25 cellular contexts compared by ENCODE assay signal in the genomic region with DNA sequence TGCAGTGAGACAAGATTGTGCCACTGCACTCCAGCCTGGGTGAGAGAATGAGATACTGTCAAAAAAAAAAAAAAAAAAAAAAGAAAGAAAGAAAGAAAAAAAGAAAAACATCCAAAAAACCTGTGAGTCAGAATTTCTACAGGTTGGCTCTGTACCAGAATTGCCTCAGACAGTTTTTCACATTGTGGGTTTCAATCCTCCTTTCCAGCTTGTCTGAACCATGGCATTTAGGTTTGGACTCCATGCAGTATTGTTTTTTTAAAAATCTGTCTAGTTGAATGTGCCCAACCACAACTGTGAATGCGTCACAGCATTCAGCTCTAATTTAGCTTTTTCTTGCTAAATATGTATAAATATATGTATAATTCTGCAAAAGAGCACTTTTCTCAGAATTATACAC. TPM values are rescaled to one million over a fixed set of nuclear protein-coding genes. Genes with fewer than 3 reads are reported as not detected.
DNase-seq lines count a peak whose midpoint lies in the region; ATAC-seq, FAIRE-seq and TF ChIP-seq lines count a peak whose summit lies in the region.
"Had no signal": no experiment of that assay in that cellular context is flagged by ENCODE, and none has a peak within 500 bp of the region (broad histone marks: within the 10 kb centered on the region; RNA-seq: fewer than 3 reads in every experiment).

No MANE protein-coding gene starts in this region.

- H3K36me3 Mint-ChIP-seq in Calu3 (ENCODE audit: insufficient read depth, unreplicated experiment) = no peaks in the 10 kb centered on the region
- no peaks in the 10 kb centered on the region for H3K36me3 Mint-ChIP-seq in activated T-cell treated with anti-CD3 and anti-CD28 coated beads, Interleukin-2, amount 50 U/mL, for 72 hours (ENCODE audit: insufficient read depth in 2 of 2)
- H3K36me3 Mint-ChIP-seq: CD14-positive monocyte; CD8-positive, alpha-beta memory T cell had no signal

- intact Hi-C loops in cardiac septum (cut with DNase I) = no loop called here
- intact Hi-C loops in Calu3 (cut with micrococcal nuclease; ENCODE audit: unreplicated experiment) = no loop called here

- H3K4me3 ChIP-seq in astrocyte of the cerebellum (ENCODE audit: low read depth, low read length) = no peak overlapping the region
- H3K4me3 ChIP-seq: MG63 had no signal

- no peaks in the 10 kb centered on the region for H3K9me3 Mint-ChIP-seq in Calu3 (ENCODE audit: low read depth, unreplicated experiment)
- H3K9me3 Mint-ChIP-seq in activated T-cell treated with anti-CD3 and anti-CD28 coated beads, Interleukin-2, amount 50 U/mL, for 72 hours = no peaks in the 10 kb centered on the region

- CTCF ChIA-PET in Calu3 (lab: Charles Lee) = interaction anchor here (0.7 kb wide), 1 partner anchor 13 kb away, joined by 5 read pairs; no protein-coding TSS in a partner anchor

- no peak overlapping the region for H3K27ac Mint-ChIP-seq in Calu3 (ENCODE audit: unreplicated experiment)
- H3K27ac Mint-ChIP-seq in activated T-cell treated with anti-CD3 and anti-CD28 coated beads, Interleukin-2, amount 50 U/mL, for 72 hours = no peak overlapping the region
- H3K27ac Mint-ChIP-seq: CD14-positive monocyte; CD8-positive, alpha-beta memory T cell; H9 had no signal

- H3K27me3 Mint-ChIP-seq in Calu3 (ENCODE audit: unreplicated experiment) = no peaks in the 10 kb centered on the region
- peaks cover 19% of the 10 kb centered on the region for H3K27me3 Mint-ChIP-seq in activated T-cell treated with anti-CD3 and anti-CD28 coated beads, Interleukin-2, amount 50 U/mL, for 72 hours (ENCODE audit: low read depth)

- ATAC-seq in HG03196 (IDR thresholded peaks at IDR 0.05; ENCODE audit: unreplicated experiment) = no peak
- no peak for ATAC-seq in activated T-cell treated with anti-CD3 and anti-CD28 coated beads, Interleukin-2, amount 50 U/mL, for 72 hours (replicated peaks in 1 of 2)

- in situ Hi-C loops in astrocyte of the cerebellum (cut with HindIII; ENCODE audit: low sequenced_read_pairs) = no loop called here

- peak; percentile 14 for FAIRE-seq in colon (lab: Jason Lieb, UNC)
- FAIRE-seq: A204.1, GM12892, GM19239 had no signal

- TF ChIP-seq CTCF in astrocyte of the cerebellum (IDR thresholded peaks at IDR 0.05; ENCODE audit: low read depth, low read length, missing control alignments) (no peak), Calu3 (IDR thresholded peaks at IDR 0.05; ENCODE audit: unreplicated experiment) (no peak)

- DNase-seq in EH (ENCODE audit: low read depth) = peak; percentile 42
- peak; percentile 65 for DNase-seq in astrocyte of the cerebellum (ENCODE audit: low read depth)
- DNase-seq in hepatic stellate cell (ENCODE audit: low spot score) = peak; percentile 18
- no peak for DNase-seq in cardiac septum (ENCODE audit: low spot score)
- no peak for DNase-seq in Calu3
- DNase-seq in activated T-cell treated with anti-CD3 and anti-CD28 coated beads, Interleukin-2, amount 50 U/mL, for 72 hours = no peak
- DNase-seq: BE2C; CD8-positive, alpha-beta memory T cell; DMS79 treated with DMSO at 0.1 percent for 48 hours; H9; KBM-7; MG63; NCI-H1105 treated with DMSO at 0.1 percent for 48 hours; NCI-H146; NCI-H1930; NCI-H446; NCI-H524 treated with DMSO at 0.1 percent for 48 hours; SHP77 treated with DMSO at 0.1 percent for 48 hours had no signal

- H3K4me1 Mint-ChIP-seq in Calu3 (ENCODE audit: low read depth, unreplicated experiment) = no peaks in the 10 kb centered on the region
- no peaks in the 10 kb centered on the region for H3K4me1 Mint-ChIP-seq in activated T-cell treated with anti-CD3 and anti-CD28 coated beads, Interleukin-2, amount 50 U/mL, for 72 hours (ENCODE audit: low read depth)
- H3K4me1 Mint-ChIP-seq: CD14-positive monocyte; CD8-positive, alpha-beta memory T cell had no signal

- no peak overlapping the region for H3K4me3 Mint-ChIP-seq in Calu3 (ENCODE audit: low read depth, unreplicated experiment)
- H3K4me3 Mint-ChIP-seq in activated T-cell treated with anti-CD3 and anti-CD28 coated beads, Interleukin-2, amount 50 U/mL, for 72 hours = no peak overlapping the region
- H3K4me3 Mint-ChIP-seq: CD14-positive monocyte; CD8-positive, alpha-beta memory T cell; H9 had no signal

- no TSS peak for BruUV-seq in Calu3 (replicated peaks; lab: Mats Ljungman, UMichigan)

RNA-seq across cellular contexts. Expression of a gene that starts 31.4 kb away (rescaled TPM):
- total RNA-seq in cardiac septum = not detected
- total RNA-seq in Calu3 (2022) = not detected in 2 replicates
- not detected for total RNA-seq in activated T-cell treated with anti-CD3 and anti-CD28 coated beads, Interleukin-2, amount 50 U/mL, for 72 hours
- total RNA-seq: CD8-positive, alpha-beta memory T cell; H9; LHCN-M2 had no signal

RNA-seq across cellular contexts. Expression of a gene that starts 45.8 kb away (rescaled TPM):
- total RNA-seq in cardiac septum (15.7 TPM), Calu3 (2022) (42.0 and 47.8 TPM in 2 replicates)
- total RNA-seq in activated T-cell treated with anti-CD3 and anti-CD28 coated beads, Interleukin-2, amount 50 U/mL, for 72 hours = 1 to 10 TPM; 1.5 to 2.4 TPM

Comparison
In these comparisons a context has a peak if more than half of its experiments do, and no peak if none do; other contexts are left out.
1. DNase-seq: peak in EH (single experiment), astrocyte of the cerebellum (single experiment) and hepatic stellate cell (single experiment); none in cardiac septum (single experiment), Calu3 (single experiment) and activated T-cell treated with anti-CD3 and anti-CD28 coated beads, Interleukin-2, amount 50 U/mL, for 72 hours (0 of 2).